8 cellular contexts compared by ENCODE assay signal in the genomic region with DNA sequence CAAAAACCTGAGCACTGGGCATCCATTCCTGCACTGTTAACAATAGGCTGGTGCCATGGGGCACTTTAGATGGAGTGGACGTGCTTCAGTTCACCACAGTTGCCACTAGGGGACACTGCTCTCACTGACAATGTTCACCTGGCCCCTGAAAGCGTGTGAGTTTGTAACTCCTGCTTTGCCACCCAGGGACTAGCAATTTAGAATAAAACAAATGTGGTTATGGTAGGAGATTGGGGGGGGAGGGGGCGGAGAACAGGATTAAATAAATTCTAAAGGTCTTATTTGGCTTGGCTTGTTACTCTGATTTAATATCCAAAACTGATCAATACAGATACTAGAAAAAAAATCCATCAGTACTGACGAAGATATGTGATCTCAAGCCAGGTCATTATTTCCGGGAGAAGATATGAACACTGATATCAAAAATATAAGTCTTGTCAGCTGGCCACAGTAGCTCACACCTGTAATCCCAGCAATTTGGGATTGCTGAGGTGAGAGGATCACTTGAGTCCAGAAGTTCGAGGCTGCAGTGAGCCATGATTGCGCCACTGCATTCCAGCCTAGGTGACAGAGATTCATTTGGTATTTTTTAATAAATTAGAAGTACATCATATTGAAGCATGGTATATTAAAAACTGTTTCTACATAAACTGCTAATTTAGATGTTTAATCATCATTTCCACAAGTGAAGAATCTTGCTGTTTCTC. TPM values are rescaled to one million over a fixed set of nuclear protein-coding genes. Genes with fewer than 3 reads are reported as not detected.
DNase-seq lines count a peak whose midpoint lies in the region; ATAC-seq and TF ChIP-seq lines count a peak whose summit lies in the region.

No MANE protein-coding gene starts in this region.

- DNase-seq in AG09309 (ENCODE audit: low read depth) = peak; percentile 20
- DNase-seq in NCI-H446 (lab: John Stamatoyannopoulos, UW) = peak; percentile 43 to 79
- DNase-seq in activated CD4-positive, alpha-beta T cell treated with anti-CD3 and anti-CD28 coated beads, Interleukin-2, amount 50 U/mL, for 24 hours (ENCODE audit: low read depth in 1 of 2, low spot score in 1 of 2) = peak; percentile 34 to 61
- DNase-seq in ecto neural progenitor cell (ENCODE audit: low spot score) = peak; percentile 61
- DNase-seq in lung microvascular endothelial cell (ENCODE audit: low read depth in 2 of 2) = peak; percentile 77 to 85
- peak; percentile 18 to 33 for DNase-seq in stimulated activated CD8-positive, alpha-beta memory T cell treated with anti-CD3 and anti-CD28 coated beads, Interleukin-2, amount 100 ng/mL, for 48 hours (ENCODE audit: low read depth in 2 of 2)

- H3K4me3 ChIP-seq in AG09309 (ENCODE audit: control insufficient read depth, low read depth, low read length) = no peak overlapping the region

- ATAC-seq in GM18519 (IDR thresholded peaks at IDR 0.05; ENCODE audit: low FRiP score, unreplicated experiment) (peak; percentile 84), HG03135 (IDR thresholded peaks at IDR 0.05; ENCODE audit: unreplicated experiment) (peak; percentile 91)

- peak; percentile 98 for TF ChIP-seq CTCF in AG09309 (IDR thresholded peaks at IDR 0.05; ENCODE audit: control insufficient read depth, insufficient read depth, low read depth, low read length, missing control alignments)

RNA-seq across cellular contexts. Expression of a gene that starts 23.2 kb away (rescaled TPM):
- 11.8 and 12.9 TPM in 2 replicates for total RNA-seq in lung microvascular endothelial cell

RNA-seq across cellular contexts. Expression of a gene that starts 23.4 kb away (rescaled TPM):
- 4.0 and 13.9 TPM in 2 replicates for total RNA-seq in lung microvascular endothelial cell

Comparison
In these comparisons a context has a peak if more than half of its experiments do, and no peak if none do; other contexts are left out.
1. DNase-seq: peak in every context shown above with its lines; median percentile 81 in lung microvascular endothelial cell; 61 in NCI-H446; 61 in ecto neural progenitor cell; 48 in activated CD4-positive, alpha-beta T cell treated with anti-CD3 and anti-CD28 coated beads, Interleukin-2, amount 50 U/mL, for 24 hours; 26 in stimulated activated CD8-positive, alpha-beta memory T cell treated with anti-CD3 and anti-CD28 coated beads, Interleukin-2, amount 100 ng/mL, for 48 hours; 20 in AG09309.